Comparison of ENCODE assay signal across 22 cellular contexts in genomic region chr2:115414461-115414860, GRCh38.
"Had no signal": no experiment of that assay in that cellular context is flagged by ENCODE, and none has a peak within 500 bp of the region (broad histone marks: within the 10 kb centered on the region; RNA-seq: fewer than 3 reads in every experiment).

No MANE protein-coding gene starts in this region.

- H3K27ac ChIP-seq: epithelial cell of prostate, esophagus muscularis mucosa, gastroesophageal sphincter, neutrophil, psoas muscle, testis, transverse colon had no signal

- H3K27me3 Mint-ChIP-seq: dendritic cell treated with granulocyte-macrophage colony-stimulating factor and Interleukin-4, amounts not matched to agents 40 ng/mL and 50 ng/mL, for 4 days; effector memory CD8-positive, alpha-beta T cell; naive thymus-derived CD8-positive, alpha-beta T cell; stimulated activated naive B cell treated with anti-CD40 and anti-IgM and Interleukin-4, amounts not matched to agents 10 μg/mL and 1 μg/mL and 100 μg/mL, for 72 hours; stimulated activated naive CD8-positive, alpha-beta T cell treated with anti-CD3 and anti-CD28 coated beads, Interleukin-15, amount 100 ng/mL, for 72 hours had no signal

- DNase-seq: effector memory CD8-positive, alpha-beta T cell; foreskin fibroblast; glutamatergic neuron; immature natural killer cell; left colon; left ventricle myocardium superior; mucosa of descending colon; naive thymus-derived CD8-positive, alpha-beta T cell; psoas muscle; stimulated activated CD4-positive, alpha-beta T cell treated with anti-CD3 and anti-CD28 coated beads, Interleukin-2, amount 100 ng/mL, for 24 hours; stimulated activated CD4-positive, alpha-beta T cell treated with anti-CD3 and anti-CD28 coated beads, Interleukin-4, amount 100 ng/mL, for 4 hours; stimulated activated naive B cell treated with anti-CD40 and anti-IgM and Interleukin-4, amounts not matched to agents 10 μg/mL and 1 μg/mL and 100 μg/mL, for 72 hours; stimulated activated naive CD8-positive, alpha-beta T cell treated with anti-CD3 and anti-CD28 coated beads, Interleukin-15, amount 100 ng/mL, for 72 hours; testis; transverse colon had no signal

- H3K4me1 ChIP-seq: esophagus muscularis mucosa, gastroesophageal sphincter, psoas muscle, testis, transverse colon had no signal

- H3K27me3 ChIP-seq: esophagus muscularis mucosa, gastroesophageal sphincter, neutrophil, testis, transverse colon had no signal

- H3K27ac Mint-ChIP-seq: dendritic cell treated with granulocyte-macrophage colony-stimulating factor and Interleukin-4, amounts not matched to agents 40 ng/mL and 50 ng/mL, for 4 days; effector memory CD8-positive, alpha-beta T cell; immature natural killer cell; naive thymus-derived CD8-positive, alpha-beta T cell; stimulated activated naive B cell treated with anti-CD40 and anti-IgM and Interleukin-4, amounts not matched to agents 10 μg/mL and 1 μg/mL and 100 μg/mL, for 72 hours; stimulated activated naive CD8-positive, alpha-beta T cell treated with anti-CD3 and anti-CD28 coated beads, Interleukin-15, amount 100 ng/mL, for 72 hours had no signal

- ATAC-seq: effector memory CD8-positive, alpha-beta T cell; gastroesophageal sphincter; left colon; left ventricle myocardium superior; mucosa of descending colon; naive thymus-derived CD8-positive, alpha-beta T cell; psoas muscle; sciatic nerve; stimulated activated naive B cell treated with anti-CD40 and anti-IgM and Interleukin-4, amounts not matched to agents 10 μg/mL and 1 μg/mL and 100 μg/mL, for 72 hours; stimulated activated naive CD8-positive, alpha-beta T cell treated with anti-CD3 and anti-CD28 coated beads, Interleukin-15, amount 100 ng/mL, for 72 hours had no signal

- FAIRE-seq: colon had no signal

- H3K4me1 Mint-ChIP-seq: immature natural killer cell; naive thymus-derived CD8-positive, alpha-beta T cell; stimulated activated naive B cell treated with anti-CD40 and anti-IgM and Interleukin-4, amounts not matched to agents 10 μg/mL and 1 μg/mL and 100 μg/mL, for 72 hours; stimulated activated naive CD8-positive, alpha-beta T cell treated with anti-CD3 and anti-CD28 coated beads, Interleukin-15, amount 100 ng/mL, for 72 hours had no signal

- H3K36me3 Mint-ChIP-seq: immature natural killer cell; stimulated activated naive B cell treated with anti-CD40 and anti-IgM and Interleukin-4, amounts not matched to agents 10 μg/mL and 1 μg/mL and 100 μg/mL, for 72 hours had no signal

- H3K9me3 ChIP-seq: esophagus muscularis mucosa, gastroesophageal sphincter, mucosa of descending colon, neutrophil, psoas muscle, testis, transverse colon had no signal

- H3K4me3 Mint-ChIP-seq: dendritic cell treated with granulocyte-macrophage colony-stimulating factor and Interleukin-4, amounts not matched to agents 40 ng/mL and 50 ng/mL, for 4 days; effector memory CD8-positive, alpha-beta T cell; immature natural killer cell; naive thymus-derived CD8-positive, alpha-beta T cell; stimulated activated naive B cell treated with anti-CD40 and anti-IgM and Interleukin-4, amounts not matched to agents 10 μg/mL and 1 μg/mL and 100 μg/mL, for 72 hours; stimulated activated naive CD8-positive, alpha-beta T cell treated with anti-CD3 and anti-CD28 coated beads, Interleukin-15, amount 100 ng/mL, for 72 hours had no signal

- H3K4me3 ChIP-seq: esophagus muscularis mucosa, gastroesophageal sphincter, mucosa of descending colon, psoas muscle, testis, transverse colon had no signal

- H3K36me3 ChIP-seq: esophagus muscularis mucosa, gastroesophageal sphincter, neutrophil, transverse colon had no signal
